ENCODE assay signal across 8 cellular contexts in genomic region chr1:247212012-247212411, GRCh38. TPM values are rescaled to one million over a fixed set of nuclear protein-coding genes. Genes with fewer than 3 reads are reported as not detected.
DNase-seq lines count a peak whose midpoint lies in the region; ATAC-seq, FAIRE-seq and TF ChIP-seq lines count a peak whose summit lies in the region.

No MANE protein-coding gene starts in this region.

- H3K27ac ChIP-seq in foreskin keratinocyte = no peak overlapping the region

- H3K27me3 Mint-ChIP-seq in chondrocyte (ENCODE audit: low read depth) = peaks cover 14% of the 10 kb centered on the region

- peak; percentile 95 for FAIRE-seq in GM18507 (lab: Jason Lieb, UNC)

- H3K4me1 ChIP-seq in foreskin keratinocyte = peaks cover 3% of the 10 kb centered on the region

- peak; percentile 59 for ATAC-seq in GM21528 (IDR thresholded peaks at IDR 0.05; ENCODE audit: low FRiP score, unreplicated experiment)
- peak; percentile 51 for ATAC-seq in HG03469 (IDR thresholded peaks at IDR 0.05; ENCODE audit: unreplicated experiment)
- ATAC-seq in foreskin keratinocyte = no peak

- DNase-seq in GM18507 (ENCODE audit: extremely low spot score, insufficient read length, low read depth) = peak; percentile 15
- DNase-seq in foreskin keratinocyte = peak; percentile 16 to 49
- DNase-seq in DMS 273 treated with DMSO at 0.1 percent for 48 hours (lab: John Stamatoyannopoulos, UW) = no peak
- DNase-seq in chondrocyte (ENCODE audit: low spot score) = no peak
- no peak for DNase-seq in 8988T
- no peak for DNase-seq in NCI-H187 treated with DMSO at 0.1 percent for 48 hours (lab: John Stamatoyannopoulos, UW)

- TF ChIP-seq CTCF in foreskin keratinocyte (conservative IDR thresholded peaks at IDR 0.05) (no peak), chondrocyte (IDR thresholded peaks at IDR 0.05) (no peak)

- peaks cover 4% of the 10 kb centered on the region for H3K36me3 Mint-ChIP-seq in chondrocyte (ENCODE audit: low read depth)

- peaks cover 39% of the 10 kb centered on the region for H3K4me1 Mint-ChIP-seq in chondrocyte (ENCODE audit: low read depth)

- peaks cover 7% of the 10 kb centered on the region for H3K27me3 ChIP-seq in foreskin keratinocyte

- H3K27ac Mint-ChIP-seq in chondrocyte (ENCODE audit: unreplicated experiment) = no peak overlapping the region

- H3K4me3 Mint-ChIP-seq in chondrocyte (ENCODE audit: unreplicated experiment) = no peak overlapping the region

- H3K9me3 Mint-ChIP-seq in chondrocyte (ENCODE audit: low read depth) = no peaks in the 10 kb centered on the region

RNA-seq across cellular contexts. Expression of gene ZNF124, which starts 40.2 kb away (rescaled TPM):
- 14.9 and 15.1 TPM in 2 replicates for total RNA-seq in foreskin keratinocyte
- polyA plus RNA-seq in foreskin keratinocyte = 1.5 and 1.9 TPM in 2 replicates
- 17.0 to 19.3 TPM (median 18.4 TPM) in 3 replicates for total RNA-seq in chondrocyte

RNA-seq across cellular contexts. Expression of gene VN1R5, which starts 43.9 kb away (rescaled TPM):
- total RNA-seq in foreskin keratinocyte (not detected in 2 replicates), chondrocyte (not detected in 3 replicates)
- polyA plus RNA-seq in foreskin keratinocyte = not detected in 2 replicates

Comparison
In these comparisons a context has a peak if more than half of its experiments do, and no peak if none do; other contexts are left out.
1. DNase-seq: peak in GM18507 (single experiment) and foreskin keratinocyte (2 of 2); none in DMS 273 treated with DMSO at 0.1 percent for 48 hours (single experiment), chondrocyte (single experiment), 8988T (single experiment) and NCI-H187 treated with DMSO at 0.1 percent for 48 hours (single experiment).